ENCODE assay signal across 15 cellular contexts in the genomic region with DNA sequence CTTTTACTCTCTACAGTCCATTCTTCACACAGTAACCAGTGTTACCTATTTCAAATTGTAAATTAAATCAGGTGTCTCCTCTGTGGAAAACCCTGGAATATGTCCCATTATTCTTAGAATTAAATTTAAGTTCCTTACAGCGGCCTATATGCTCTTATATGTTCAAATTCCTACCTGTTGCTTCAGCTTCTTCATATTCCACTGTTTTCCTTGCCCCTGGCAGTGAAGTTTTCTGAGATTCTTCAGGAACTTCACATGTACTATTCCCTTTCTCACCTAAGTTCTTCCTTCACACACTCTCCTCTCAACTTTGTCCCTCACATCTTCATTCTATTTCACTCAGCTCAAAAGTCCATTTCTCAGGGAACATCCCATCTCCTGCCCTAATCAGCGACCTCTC.
DNase-seq lines count a peak whose midpoint lies in the region; ATAC-seq and TF ChIP-seq lines count a peak whose summit lies in the region.
"Had no signal": no experiment of that assay in that cellular context is flagged by ENCODE, and none has a peak within 500 bp of the region (broad histone marks: within the 10 kb centered on the region; RNA-seq: fewer than 3 reads in every experiment).

No MANE protein-coding gene starts in this region.

- peaks cover 25% of the 10 kb centered on the region for H3K4me1 Mint-ChIP-seq in activated naive CD8-positive, alpha-beta T cell treated with anti-CD3 and anti-CD28 coated beads, Interleukin-2, amount 10 ng/mL, durations not matched to agents 7 days and 5 days
- peaks cover 58% of the 10 kb centered on the region for H3K4me1 Mint-ChIP-seq in activated naive CD8-positive, alpha-beta T cell treated with anti-CD3 and anti-CD28 coated beads, Interleukin-2, amount 50 U/mL, for 24 hours
- H3K4me1 Mint-ChIP-seq in H9 = peaks cover 11 to 17% of the 10 kb centered on the region in 2 experiments

- no peak overlapping the region for H2BK120ac ChIP-seq in H9 (ENCODE audit: low read depth, low read length, poor library complexity, severe bottlenecking)

- H2BK15ac ChIP-seq in H9 (ENCODE audit: low read depth, low read length) = no peak overlapping the region

- H3K9me3 ChIP-seq in H9 (ENCODE audit: control insufficient read depth, low read depth, low read length) = no peaks in the 10 kb centered on the region
- H3K9me3 ChIP-seq: BLaER1 had no signal

- H4K91ac ChIP-seq in H9 (ENCODE audit: insufficient read length, low read depth, low read length) = no peak overlapping the region

- H3K23me2 ChIP-seq in H9 (ENCODE audit: insufficient read length, low read depth, low read length, poor library complexity, severe bottlenecking) = no peaks in the 10 kb centered on the region

- H2BK20ac ChIP-seq in H9 (ENCODE audit: low read depth, low read length, poor library complexity, severe bottlenecking) = no peak overlapping the region

- POLR2A ChIA-PET in activated naive CD8-positive, alpha-beta T cell treated with anti-CD3 and anti-CD28 coated beads, Interleukin-2, amount 10 ng/mL, durations not matched to agents 7 days and 5 days (lab: Charles Lee) = no interaction called here

- ATAC-seq in activated naive CD8-positive, alpha-beta T cell treated with anti-CD3 and anti-CD28 coated beads, Interleukin-2, amount 10 ng/mL, durations not matched to agents 7 days and 5 days (ENCODE audit: low read depth) = no peak
- ATAC-seq in activated naive CD8-positive, alpha-beta T cell treated with anti-CD3 and anti-CD28 coated beads, Interleukin-2, amount 50 U/mL, for 24 hours = no peak
- ATAC-seq in GM21447 (IDR thresholded peaks at IDR 0.05; ENCODE audit: unreplicated experiment) (no peak), GM18520 (IDR thresholded peaks at IDR 0.05; ENCODE audit: unreplicated experiment) (no peak)
- ATAC-seq: K562 had no signal

- TF ChIP-seq CTCF in H9 (conservative IDR thresholded peaks at IDR 0.05) (no peak), VCaP (conservative IDR thresholded peaks at IDR 0.05) (no peak)

- no peaks in the 10 kb centered on the region for H3K27me3 Mint-ChIP-seq in activated naive CD8-positive, alpha-beta T cell treated with anti-CD3 and anti-CD28 coated beads, Interleukin-2, amount 10 ng/mL, durations not matched to agents 7 days and 5 days
- no peaks in the 10 kb centered on the region for H3K27me3 Mint-ChIP-seq in activated naive CD8-positive, alpha-beta T cell treated with anti-CD3 and anti-CD28 coated beads, Interleukin-2, amount 50 U/mL, for 24 hours
- no peaks in the 10 kb centered on the region for H3K27me3 Mint-ChIP-seq in H9 (ENCODE audit: low read depth)
- H3K27me3 Mint-ChIP-seq: CD4-positive, alpha-beta memory T cell had no signal

- no peak overlapping the region for H3K4me2 ChIP-seq in H9 (ENCODE audit: insufficient read depth, insufficient read length, low read length)
- H3K4me2 ChIP-seq: BLaER1 had no signal

- H3K56ac ChIP-seq in H9 (ENCODE audit: insufficient read length, low read depth, low read length) = no peak overlapping the region

- H3K18ac ChIP-seq in H9 (ENCODE audit: insufficient read length, low read depth, low read length) = no peak overlapping the region

- H3K9ac ChIP-seq in H9 (ENCODE audit: extremely low read depth, insufficient read length, low read length) = no peak overlapping the region
- H3K9ac ChIP-seq: BLaER1 had no signal

- WGBS in H9 (ENCODE audit: extremely low coverage, insufficient read length, low lambda C conversion rate) = no CpG with 5 or more reads among the region's 2 CpGs

- no peaks in the 10 kb centered on the region for H3K27me3 ChIP-seq in H9 (ENCODE audit: insufficient read depth, low read length)
- H3K27me3 ChIP-seq: BLaER1 had no signal

- peak overlapping the region; percentile 36 for H3T11ph ChIP-seq in H9 (ENCODE audit: low read length)

- DNase-seq in activated naive CD8-positive, alpha-beta T cell treated with anti-CD3 and anti-CD28 coated beads, Interleukin-2, amount 10 ng/mL, durations not matched to agents 7 days and 5 days = no peak
- no peak for DNase-seq in activated naive CD8-positive, alpha-beta T cell treated with anti-CD3 and anti-CD28 coated beads, Interleukin-2, amount 50 U/mL, for 24 hours
- DNase-seq in H9 = no peak
- DNase-seq: CD4-positive, alpha-beta memory T cell; DMS79 treated with DMSO at 0.1 percent for 48 hours; GF-D8; GOT3; H7 had no signal

- H3K14ac ChIP-seq in H9 (ENCODE audit: insufficient read depth, low read length) = no peak overlapping the region

- H3K4me3 Mint-ChIP-seq in activated naive CD8-positive, alpha-beta T cell treated with anti-CD3 and anti-CD28 coated beads, Interleukin-2, amount 10 ng/mL, durations not matched to agents 7 days and 5 days = peak overlapping the region; percentile 4
- no peak overlapping the region for H3K4me3 Mint-ChIP-seq in activated naive CD8-positive, alpha-beta T cell treated with anti-CD3 and anti-CD28 coated beads, Interleukin-2, amount 50 U/mL, for 24 hours
- H3K4me3 Mint-ChIP-seq in H9 = no peak overlapping the region
- H3K4me3 Mint-ChIP-seq: CD14-positive monocyte; CD4-positive, alpha-beta memory T cell had no signal

- peaks cover 11% of the 10 kb centered on the region for H3K4me1 ChIP-seq in H9 (ENCODE audit: insufficient read depth, low read length)

- H3K23ac ChIP-seq in H9 (ENCODE audit: insufficient read length, low read depth, low read length) = no peak overlapping the region

- H4K5ac ChIP-seq in H9 (ENCODE audit: insufficient read length, low read depth, low read length) = no peak overlapping the region

- H4K8ac ChIP-seq in H9 (replicated peaks; ENCODE audit: insufficient read length, low read depth, low read length) = no peak overlapping the region

- peaks cover 6% of the 10 kb centered on the region for H3K9me3 Mint-ChIP-seq in activated naive CD8-positive, alpha-beta T cell treated with anti-CD3 and anti-CD28 coated beads, Interleukin-2, amount 10 ng/mL, durations not matched to agents 7 days and 5 days
- peaks cover 4% of the 10 kb centered on the region for H3K9me3 Mint-ChIP-seq in activated naive CD8-positive, alpha-beta T cell treated with anti-CD3 and anti-CD28 coated beads, Interleukin-2, amount 50 U/mL, for 24 hours
- peaks cover 0 to 2% of the 10 kb centered on the region in 2 experiments; a peak in 1 of 5 replicates for H3K9me3 Mint-ChIP-seq in H9
- H3K9me3 Mint-ChIP-seq: CD4-positive, alpha-beta memory T cell had no signal

- H3K36me3 Mint-ChIP-seq in activated naive CD8-positive, alpha-beta T cell treated with anti-CD3 and anti-CD28 coated beads, Interleukin-2, amount 10 ng/mL, durations not matched to agents 7 days and 5 days = peaks cover 23% of the 10 kb centered on the region
- peaks cover 24% of the 10 kb centered on the region for H3K36me3 Mint-ChIP-seq in activated naive CD8-positive, alpha-beta T cell treated with anti-CD3 and anti-CD28 coated beads, Interleukin-2, amount 50 U/mL, for 24 hours (ENCODE audit: low read depth)
- H3K36me3 Mint-ChIP-seq in H9 (ENCODE audit: insufficient read depth in 1 of 3, low read depth in 3 of 3) = peaks cover 0 to 4% (median 0%) of the 10 kb centered on the region in 3 experiments; a peak in 2 of 7 replicates

- no peak overlapping the region for H2BK5ac ChIP-seq in H9 (ENCODE audit: insufficient read length, low read length)

- H3K79me2 ChIP-seq in H9 (ENCODE audit: insufficient read depth, low read length) = no peaks in the 10 kb centered on the region

- H3K27ac Mint-ChIP-seq in activated naive CD8-positive, alpha-beta T cell treated with anti-CD3 and anti-CD28 coated beads, Interleukin-2, amount 10 ng/mL, durations not matched to agents 7 days and 5 days = no peak overlapping the region
- no peak overlapping the region for H3K27ac Mint-ChIP-seq in activated naive CD8-positive, alpha-beta T cell treated with anti-CD3 and anti-CD28 coated beads, Interleukin-2, amount 50 U/mL, for 24 hours
- peak overlapping the region in 1 of 3 experiments; percentile 1; a peak in 1 of 7 replicates for H3K27ac Mint-ChIP-seq in H9
- H3K27ac Mint-ChIP-seq: CD4-positive, alpha-beta memory T cell had no signal

- no peak overlapping the region for H3K4ac ChIP-seq in H9 (ENCODE audit: low read depth, low read length)

- no peaks in the 10 kb centered on the region for H4K20me1 ChIP-seq in H9 (ENCODE audit: control insufficient read depth, insufficient read depth, insufficient read length)
- H4K20me1 ChIP-seq: BLaER1 had no signal

- no peak overlapping the region for H2AK5ac ChIP-seq in H9 (ENCODE audit: insufficient read length, low read length)

- H3K27ac ChIP-seq in H9 (ENCODE audit: insufficient read length, low read depth, low read length) = no peak overlapping the region
- H3K27ac ChIP-seq in VCaP = peak overlapping the region; percentile 60; the same call in 1 of the 2 replicates
- H3K27ac ChIP-seq: BLaER1, HL-60 had no signal

- H3K79me1 ChIP-seq in H9 (ENCODE audit: insufficient read depth, low read depth, low read length, poor library complexity, severe bottlenecking) = no peaks in the 10 kb centered on the region

- H2BK12ac ChIP-seq in H9 (ENCODE audit: insufficient read length, low read depth, low read length) = no peak overlapping the region

- no peak overlapping the region for H2AFZ ChIP-seq in H9 (ENCODE audit: low read length)
